In the genomic region with DNA sequence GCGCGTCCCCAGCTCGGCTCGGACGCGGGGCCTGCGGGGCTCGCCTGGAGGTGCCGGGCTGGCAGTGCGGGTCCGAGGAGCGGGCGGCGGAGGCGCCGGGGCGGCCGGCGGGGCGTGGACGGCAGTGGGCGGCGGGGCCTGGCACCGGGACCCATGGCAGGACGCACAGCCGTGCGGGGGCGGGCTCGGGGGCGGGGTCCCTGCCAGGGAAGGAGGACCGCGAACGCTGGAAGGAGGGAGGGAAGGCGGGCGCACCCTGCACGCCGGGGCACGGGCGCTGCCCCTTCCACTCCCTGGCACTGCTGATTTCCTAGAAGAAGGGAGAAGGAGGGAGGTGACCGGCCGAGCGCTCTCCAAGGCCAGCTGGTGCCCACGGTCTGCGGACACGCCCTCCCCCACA, we compare ENCODE assay signal across 8 cellular contexts.
DNase-seq lines count a peak whose midpoint lies in the region; ATAC-seq and TF ChIP-seq lines count a peak whose summit lies in the region.
"Not testable (repeated sequence)": the region's sequence is repeated elsewhere in the genome, so short reads cannot be mapped to it uniquely, and the experiment has no call there.

No MANE protein-coding gene starts in this region.

- H3K79me2 ChIP-seq in GM23338 (replicated peaks; ENCODE audit: insufficient read depth) = not testable (repeated sequence)

- TF ChIP-seq CTCF in GM23338 (conservative IDR thresholded peaks at IDR 0.05; ENCODE audit: low read depth in 2 of 2); foreskin keratinocyte (conservative IDR thresholded peaks at IDR 0.05); lung (IDR thresholded peaks at IDR 0.05; ENCODE audit: control extremely low read depth, extremely low read depth); upper lobe of left lung (IDR thresholded peaks at IDR 0.05): not testable (repeated sequence)

- H3K27me3 Mint-ChIP-seq in GM23338 (ENCODE audit: insufficient read depth, low read depth, poor library complexity) = not testable (repeated sequence)

- TF ChIP-seq POLR2A in upper lobe of left lung (IDR thresholded peaks at IDR 0.05) = not testable (repeated sequence)

- not testable (repeated sequence) for DNase-seq in GM23338 (ENCODE audit: low spot score); foreskin keratinocyte; left ventricle myocardium superior; lung (ENCODE audit: low spot score); upper lobe of left lung

- intact Hi-C loops in left ventricle myocardium superior (cut with micrococcal nuclease) = not testable (repeated sequence)

- not testable (repeated sequence) for H2AFZ ChIP-seq in GM23338

- H3K27me3 ChIP-seq in GM23338 (ENCODE audit: insufficient read depth); foreskin keratinocyte; lung (ENCODE audit: control insufficient read depth, insufficient read depth); upper lobe of left lung: not testable (repeated sequence)

- not testable (repeated sequence) for H3K4me1 Mint-ChIP-seq in GM23338

- not testable (repeated sequence) for H3K4me1 ChIP-seq in GM23338 (ENCODE audit: insufficient read depth); foreskin keratinocyte; lung (ENCODE audit: control insufficient read depth in 2 of 2, insufficient read depth in 2 of 2, low read length in 2 of 2); upper lobe of left lung

- H3K4me3 Mint-ChIP-seq in GM23338 = not testable (repeated sequence)

- H3K4me3 ChIP-seq in GM23338, lung, upper lobe of left lung: not testable (repeated sequence)

- not testable (repeated sequence) for H3K9me3 ChIP-seq in lung (ENCODE audit: control insufficient read depth in 2 of 2, insufficient read depth in 1 of 2, low read length in 1 of 2); upper lobe of left lung

- H3K36me3 ChIP-seq in GM23338 (ENCODE audit: insufficient read depth); lung (ENCODE audit: control insufficient read depth in 2 of 2, insufficient read depth in 2 of 2, low read length in 2 of 2); upper lobe of left lung: not testable (repeated sequence)

- WGBS in lung, 2 donors = no CpG with 5 or more reads among the region's 45 CpGs
- WGBS in upper lobe of left lung, 2 donors = no CpG with 5 or more reads among the region's 45 CpGs

- not testable (repeated sequence) for TF ChIP-seq EP300 in upper lobe of left lung (IDR thresholded peaks at IDR 0.05)

- H3K27ac Mint-ChIP-seq in GM23338 = not testable (repeated sequence)

- H3K9me2 ChIP-seq in GM23338 (ENCODE audit: insufficient read depth) = not testable (repeated sequence)

- not testable (repeated sequence) for H3K27ac ChIP-seq in GM23338 (ENCODE audit: low read depth); foreskin keratinocyte; lung (ENCODE audit: low read depth in 1 of 2, low read length in 1 of 2); upper lobe of left lung

- not testable (repeated sequence) for H3K4me2 ChIP-seq in GM23338

- peak; percentile 10 for ATAC-seq in GM18867 (IDR thresholded peaks at IDR 0.05; ENCODE audit: unreplicated experiment)
- ATAC-seq in GM23338 = peak; percentile 1; the same call in 2 of the 3 replicates
- peak; percentile 5 for ATAC-seq in HG03039 (IDR thresholded peaks at IDR 0.05; ENCODE audit: unreplicated experiment)
- peak; percentile 18; the same call in 1 of the 3 replicates for ATAC-seq in SK-N-SH treated with all-trans-retinoic acid at 6 μM for 48 hours
- peak; percentile 52 for ATAC-seq in foreskin keratinocyte
- ATAC-seq in left ventricle myocardium superior = peak; percentile 42
- peak; percentile 61 for ATAC-seq in lung (ENCODE audit: insufficient read depth, low FRiP score)
- ATAC-seq in upper lobe of left lung (ENCODE audit: low FRiP score in 2 of 2) = peak; percentile 38 to 66

- not testable (repeated sequence) for H3K9me3 Mint-ChIP-seq in GM23338

- H4K20me1 ChIP-seq in GM23338 (replicated peaks; ENCODE audit: insufficient read depth) = not testable (repeated sequence)

- H3F3A ChIP-seq in GM23338 (replicated peaks; ENCODE audit: low read depth) = not testable (repeated sequence)

- not testable (repeated sequence) for H3K36me3 Mint-ChIP-seq in GM23338 (ENCODE audit: low read depth)

Comparison
In these comparisons a context has a peak if more than half of its experiments do, and no peak if none do; other contexts are left out.
1. ATAC-seq: peak in every context shown above with its lines; median percentile 61 in lung; 52 in foreskin keratinocyte; 52 in upper lobe of left lung; 42 in left ventricle myocardium superior; 18 in SK-N-SH treated with all-trans-retinoic acid at 6 μM for 48 hours; 10 in GM18867; 5 in HG03039; 1 in GM23338.